In the genomic region with DNA sequence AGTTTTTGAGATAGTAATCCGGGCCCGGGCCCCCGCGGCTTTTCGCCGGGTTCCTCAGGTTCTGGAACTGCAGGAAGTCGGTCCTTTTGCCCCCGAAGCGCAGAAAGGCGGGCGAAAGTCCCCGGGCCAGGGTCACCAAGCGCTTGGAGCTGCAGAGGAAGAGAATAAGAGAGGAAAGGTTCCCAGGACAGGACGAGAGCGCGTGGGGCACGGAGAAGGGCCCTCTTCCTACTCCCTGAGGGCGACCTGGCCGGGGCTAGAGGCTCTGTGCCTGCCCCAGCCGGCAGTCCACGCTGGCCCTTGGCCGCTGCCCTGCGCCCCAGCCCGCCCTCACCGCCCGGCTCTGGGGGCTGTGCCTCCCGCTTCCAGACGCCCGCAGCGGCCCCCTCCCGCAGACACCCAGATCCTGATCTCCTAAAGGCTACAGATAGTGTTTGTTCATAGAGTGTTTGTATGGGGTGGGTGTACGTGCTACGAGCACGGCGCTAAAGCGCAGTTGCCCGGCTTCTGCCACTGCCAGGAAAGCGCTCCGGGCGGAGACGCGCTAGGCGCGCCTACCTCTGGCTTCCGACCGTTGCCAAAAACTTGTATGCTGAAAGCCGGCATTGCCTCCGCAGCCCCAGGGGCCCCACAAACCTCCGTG, we compare ENCODE assay signal across 11 cellular contexts. TPM values are rescaled to one million over a fixed set of nuclear protein-coding genes. Genes with fewer than 3 reads are reported as not detected.
A peak's percentile ranks its signal among the peaks of the same experiment; 100 is the strongest.
DNase-seq lines count a peak whose midpoint lies in the region; ATAC-seq and TF ChIP-seq lines count a peak whose summit lies in the region.
"Had no signal": no experiment of that assay in that cellular context is flagged by ENCODE, and none has a peak within 500 bp of the region (broad histone marks: within the 10 kb centered on the region; RNA-seq: fewer than 3 reads in every experiment).

No MANE protein-coding gene starts in this region.

- CTCF ChIA-PET in activated CD4-positive, alpha-beta memory T cell treated with anti-CD3 and anti-CD28 coated beads for 36 hours (lab: Charles Lee) = no interaction called here
- CTCF ChIA-PET in activated CD4-positive, alpha-beta memory T cell treated with anti-CD3 and anti-CD28 coated beads, Interleukin-2, amount 10 ng/mL, durations not matched to agents 7 days and 5 days (lab: Charles Lee) = no interaction called here
- CTCF ChIA-PET in WTC11 (lab: Charles Lee) = interaction anchor here (1.0 to 1.8 kb wide), 2 partner anchors 14 to 765 kb away, joined by 3 to 7 read pairs; no protein-coding TSS in a partner anchor

- H3K36me3 Mint-ChIP-seq in activated CD4-positive, alpha-beta memory T cell treated with anti-CD3 and anti-CD28 coated beads for 36 hours = no peaks in the 10 kb centered on the region
- H3K36me3 Mint-ChIP-seq in activated CD4-positive, alpha-beta memory T cell treated with anti-CD3 and anti-CD28 coated beads, Interleukin-2, amount 10 ng/mL, durations not matched to agents 7 days and 5 days (ENCODE audit: low read depth) = no peaks in the 10 kb centered on the region
- no peaks in the 10 kb centered on the region for H3K36me3 Mint-ChIP-seq in WTC11
- H3K36me3 Mint-ChIP-seq: activated naive CD4-positive, alpha-beta T cell treated with anti-CD3 and anti-CD28 coated beads, Interleukin-2, amount 50 U/mL, for 72 hours had no signal

- peak overlapping the region in 1 of 5 donors; percentile 41 for H3K9ac ChIP-seq in subcutaneous abdominal adipose tissue (ENCODE audit: low read length in 5 of 5)

- H3K4me3 ChIP-seq in iPS-18c (ENCODE audit: insufficient read depth, low read depth, low read length) = peak overlapping the region; percentile 62
- peak overlapping the region; percentile 51 to 84 (median 79) for H3K4me3 ChIP-seq in subcutaneous abdominal adipose tissue (ENCODE audit: low read depth in 1 of 5, low read length in 5 of 5)

- no peak for TF ChIP-seq CTCF in WTC11 (IDR thresholded peaks at IDR 0.05)

- intact Hi-C loops in activated CD4-positive, alpha-beta memory T cell treated with anti-CD3 and anti-CD28 coated beads for 36 hours (cut with micrococcal nuclease) = loop anchor here (5.0 kb wide), 1 partner anchor 300 kb away; a partner anchor contains a TSS

- POLR2A ChIA-PET in activated CD4-positive, alpha-beta memory T cell treated with anti-CD3 and anti-CD28 coated beads for 36 hours (lab: Charles Lee) = interaction anchor here (1.3 kb wide), 1 partner anchor 26 kb away, joined by 3 read pairs; no protein-coding TSS in a partner anchor
- POLR2A ChIA-PET in activated CD4-positive, alpha-beta memory T cell treated with anti-CD3 and anti-CD28 coated beads, Interleukin-2, amount 10 ng/mL, durations not matched to agents 7 days and 5 days (lab: Charles Lee) = no interaction called here
- POLR2A ChIA-PET in WTC11 (lab: Charles Lee) = interaction anchor here (0.7 kb wide), 1 partner anchor 10 kb away, joined by 3 read pairs; no protein-coding TSS in a partner anchor

- DNase-seq in activated CD4-positive, alpha-beta memory T cell treated with anti-CD3 and anti-CD28 coated beads for 36 hours = peak; percentile 10
- DNase-seq in activated CD4-positive, alpha-beta memory T cell treated with anti-CD3 and anti-CD28 coated beads, Interleukin-2, amount 10 ng/mL, durations not matched to agents 7 days and 5 days = no peak
- DNase-seq in WTC11 (ENCODE audit: low spot score) = peak; percentile 62
- no peak for DNase-seq in HCEC 1CT
- DNase-seq in NCI-H82 (lab: John Stamatoyannopoulos, UW) = no peak
- DNase-seq in UCSD-AML1 (lab: John Stamatoyannopoulos, UW; ENCODE audit: unreplicated experiment) = no peak
- DNase-seq: BE2C had no signal

- H3K27ac Mint-ChIP-seq in activated CD4-positive, alpha-beta memory T cell treated with anti-CD3 and anti-CD28 coated beads for 36 hours = no peak overlapping the region
- no peak overlapping the region for H3K27ac Mint-ChIP-seq in activated CD4-positive, alpha-beta memory T cell treated with anti-CD3 and anti-CD28 coated beads, Interleukin-2, amount 10 ng/mL, durations not matched to agents 7 days and 5 days
- H3K27ac Mint-ChIP-seq in WTC11 = no peak overlapping the region
- H3K27ac Mint-ChIP-seq: activated naive CD4-positive, alpha-beta T cell treated with anti-CD3 and anti-CD28 coated beads, Interleukin-2, amount 50 U/mL, for 72 hours had no signal

- H3K27me3 Mint-ChIP-seq in activated CD4-positive, alpha-beta memory T cell treated with anti-CD3 and anti-CD28 coated beads for 36 hours = peaks cover 70% of the 10 kb centered on the region
- peaks cover 84% of the 10 kb centered on the region for H3K27me3 Mint-ChIP-seq in activated CD4-positive, alpha-beta memory T cell treated with anti-CD3 and anti-CD28 coated beads, Interleukin-2, amount 10 ng/mL, durations not matched to agents 7 days and 5 days
- H3K27me3 Mint-ChIP-seq in WTC11 (ENCODE audit: low read depth) = peaks cover 97% of the 10 kb centered on the region

- H3K27ac ChIP-seq in subcutaneous abdominal adipose tissue (ENCODE audit: low read depth, low read length) = no peak overlapping the region

- H3K4me1 Mint-ChIP-seq in activated CD4-positive, alpha-beta memory T cell treated with anti-CD3 and anti-CD28 coated beads for 36 hours (ENCODE audit: low read depth) = peaks cover 31% of the 10 kb centered on the region
- H3K4me1 Mint-ChIP-seq in activated CD4-positive, alpha-beta memory T cell treated with anti-CD3 and anti-CD28 coated beads, Interleukin-2, amount 10 ng/mL, durations not matched to agents 7 days and 5 days = peaks cover 20% of the 10 kb centered on the region
- H3K4me1 Mint-ChIP-seq in WTC11 = peaks cover 46% of the 10 kb centered on the region

- H3K9me3 ChIP-seq in iPS-18c (ENCODE audit: control insufficient read depth, insufficient read depth, low read length) = peaks cover 6% of the 10 kb centered on the region
- no peaks in the 10 kb centered on the region for H3K9me3 ChIP-seq in subcutaneous abdominal adipose tissue (ENCODE audit: control insufficient read depth in 5 of 5, low read length in 5 of 5)
- H3K9me3 ChIP-seq: BE2C had no signal

- peak; percentile 36 for ATAC-seq in WTC11

- H3K9me3 Mint-ChIP-seq in activated CD4-positive, alpha-beta memory T cell treated with anti-CD3 and anti-CD28 coated beads for 36 hours = no peaks in the 10 kb centered on the region
- H3K9me3 Mint-ChIP-seq in activated CD4-positive, alpha-beta memory T cell treated with anti-CD3 and anti-CD28 coated beads, Interleukin-2, amount 10 ng/mL, durations not matched to agents 7 days and 5 days = no peaks in the 10 kb centered on the region
- H3K9me3 Mint-ChIP-seq in WTC11 = no peaks in the 10 kb centered on the region
- H3K9me3 Mint-ChIP-seq: activated naive CD4-positive, alpha-beta T cell treated with anti-CD3 and anti-CD28 coated beads, Interleukin-2, amount 50 U/mL, for 72 hours had no signal

- no peaks in the 10 kb centered on the region for H3K36me3 ChIP-seq in subcutaneous abdominal adipose tissue (ENCODE audit: control insufficient read depth in 5 of 5, insufficient read depth in 5 of 5, low read length in 5 of 5)
- H3K36me3 ChIP-seq: BE2C had no signal

- peaks cover 7 to 56% (median 21%) of the 10 kb centered on the region in 5 donors for H3K27me3 ChIP-seq in subcutaneous abdominal adipose tissue (ENCODE audit: control insufficient read depth in 5 of 5, insufficient read depth in 4 of 5, low read length in 5 of 5)

- no peak overlapping the region for H3K4me3 Mint-ChIP-seq in activated CD4-positive, alpha-beta memory T cell treated with anti-CD3 and anti-CD28 coated beads for 36 hours
- no peak overlapping the region for H3K4me3 Mint-ChIP-seq in activated CD4-positive, alpha-beta memory T cell treated with anti-CD3 and anti-CD28 coated beads, Interleukin-2, amount 10 ng/mL, durations not matched to agents 7 days and 5 days
- H3K4me3 Mint-ChIP-seq in WTC11 = peak overlapping the region; percentile 74

- peaks cover 7 to 54% (median 48%) of the 10 kb centered on the region in 5 donors for H3K4me1 ChIP-seq in subcutaneous abdominal adipose tissue (ENCODE audit: control insufficient read depth in 5 of 5, insufficient read depth in 5 of 5, low read length in 5 of 5)
- H3K4me1 ChIP-seq: BE2C had no signal

TF ChIP-seq in WTC11, 78 proteins besides CTCF, POLR2A, EP300 and RAD21 (continues in another document):
- TF ChIP-seq, protein P1, sequence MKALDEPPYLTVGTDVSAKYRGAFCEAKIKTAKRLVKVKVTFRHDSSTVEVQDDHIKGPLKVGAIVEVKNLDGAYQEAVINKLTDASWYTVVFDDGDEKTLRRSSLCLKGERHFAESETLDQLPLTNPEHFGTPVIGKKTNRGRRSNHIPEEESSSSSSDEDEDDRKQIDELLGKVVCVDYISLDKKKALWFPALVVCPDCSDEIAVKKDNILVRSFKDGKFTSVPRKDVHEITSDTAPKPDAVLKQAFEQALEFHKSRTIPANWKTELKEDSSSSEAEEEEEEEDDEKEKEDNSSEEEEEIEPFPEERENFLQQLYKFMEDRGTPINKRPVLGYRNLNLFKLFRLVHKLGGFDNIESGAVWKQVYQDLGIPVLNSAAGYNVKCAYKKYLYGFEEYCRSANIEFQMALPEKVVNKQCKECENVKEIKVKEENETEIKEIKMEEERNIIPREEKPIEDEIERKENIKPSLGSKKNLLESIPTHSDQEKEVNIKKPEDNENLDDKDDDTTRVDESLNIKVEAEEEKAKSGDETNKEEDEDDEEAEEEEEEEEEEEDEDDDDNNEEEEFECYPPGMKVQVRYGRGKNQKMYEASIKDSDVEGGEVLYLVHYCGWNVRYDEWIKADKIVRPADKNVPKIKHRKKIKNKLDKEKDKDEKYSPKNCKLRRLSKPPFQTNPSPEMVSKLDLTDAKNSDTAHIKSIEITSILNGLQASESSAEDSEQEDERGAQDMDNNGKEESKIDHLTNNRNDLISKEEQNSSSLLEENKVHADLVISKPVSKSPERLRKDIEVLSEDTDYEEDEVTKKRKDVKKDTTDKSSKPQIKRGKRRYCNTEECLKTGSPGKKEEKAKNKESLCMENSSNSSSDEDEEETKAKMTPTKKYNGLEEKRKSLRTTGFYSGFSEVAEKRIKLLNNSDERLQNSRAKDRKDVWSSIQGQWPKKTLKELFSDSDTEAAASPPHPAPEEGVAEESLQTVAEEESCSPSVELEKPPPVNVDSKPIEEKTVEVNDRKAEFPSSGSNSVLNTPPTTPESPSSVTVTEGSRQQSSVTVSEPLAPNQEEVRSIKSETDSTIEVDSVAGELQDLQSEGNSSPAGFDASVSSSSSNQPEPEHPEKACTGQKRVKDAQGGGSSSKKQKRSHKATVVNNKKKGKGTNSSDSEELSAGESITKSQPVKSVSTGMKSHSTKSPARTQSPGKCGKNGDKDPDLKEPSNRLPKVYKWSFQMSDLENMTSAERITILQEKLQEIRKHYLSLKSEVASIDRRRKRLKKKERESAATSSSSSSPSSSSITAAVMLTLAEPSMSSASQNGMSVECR (CRISPR knock-in tag; IDR thresholded peaks at IDR 0.05; ENCODE audit: borderline replicate concordance) = no peak
- TF ChIP-seq, protein P2, sequence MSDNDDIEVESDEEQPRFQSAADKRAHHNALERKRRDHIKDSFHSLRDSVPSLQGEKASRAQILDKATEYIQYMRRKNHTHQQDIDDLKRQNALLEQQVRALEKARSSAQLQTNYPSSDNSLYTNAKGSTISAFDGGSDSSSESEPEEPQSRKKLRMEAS (CRISPR knock-in tag; IDR thresholded peaks at IDR 0.05) = no peak

RNA-seq across cellular contexts. Expression of a gene that starts 3.2 kb away (rescaled TPM):
- not detected for total RNA-seq in activated CD4-positive, alpha-beta memory T cell treated with anti-CD3 and anti-CD28 coated beads for 36 hours
- not detected for total RNA-seq in activated CD4-positive, alpha-beta memory T cell treated with anti-CD3 and anti-CD28 coated beads, Interleukin-2, amount 10 ng/mL, durations not matched to agents 7 days and 5 days
- 0.37 to 0.66 TPM (median 0.60 TPM) in 3 replicates for total RNA-seq in WTC11 (2021)
- total RNA-seq: activated naive CD4-positive, alpha-beta T cell treated with anti-CD3 and anti-CD28 coated beads, Interleukin-2, amount 50 U/mL, for 72 hours; NCI-H460 had no signal

Comparison
In these comparisons a context has a peak if more than half of its experiments do, and no peak if none do; other contexts are left out.
1. DNase-seq: peak in activated CD4-positive, alpha-beta memory T cell treated with anti-CD3 and anti-CD28 coated beads for 36 hours (single experiment) and WTC11 (single experiment); none in activated CD4-positive, alpha-beta memory T cell treated with anti-CD3 and anti-CD28 coated beads, Interleukin-2, amount 10 ng/mL, durations not matched to agents 7 days and 5 days (single experiment), HCEC 1CT (single experiment), NCI-H82 (single experiment) and UCSD-AML1 (single experiment).